In the genomic region with DNA sequence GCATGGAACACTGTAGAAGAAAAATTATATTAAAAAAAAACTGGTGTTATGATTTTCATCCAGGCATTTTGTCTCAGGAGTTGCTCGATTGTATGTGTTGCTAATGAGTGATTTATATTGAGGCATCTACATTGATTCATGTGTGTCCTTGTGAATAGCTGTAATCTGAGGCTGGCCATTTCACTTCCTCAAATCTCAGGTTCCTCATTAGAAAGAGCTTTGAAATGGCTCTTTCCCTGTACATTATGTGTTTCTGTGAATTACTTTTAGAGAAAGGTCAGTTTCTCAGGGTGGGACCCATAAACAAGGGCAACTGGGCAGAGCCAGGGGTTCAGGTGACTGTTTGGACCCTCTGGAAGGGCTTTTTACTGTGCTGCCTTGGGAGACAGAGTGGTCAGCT, we compare ENCODE assay signal across 12 cellular contexts. TPM values are rescaled to one million over a fixed set of nuclear protein-coding genes. Genes with fewer than 3 reads are reported as not detected.
DNase-seq lines count a peak whose midpoint lies in the region; ATAC-seq, FAIRE-seq and TF ChIP-seq lines count a peak whose summit lies in the region.
"Had no signal": no experiment of that assay in that cellular context is flagged by ENCODE, and none has a peak within 500 bp of the region (broad histone marks: within the 10 kb centered on the region; RNA-seq: fewer than 3 reads in every experiment).

No MANE protein-coding gene starts in this region.

- no peak overlapping the region for H3K4me3 Mint-ChIP-seq in WTC11

- TF ChIP-seq POLR2A in K562 (conservative IDR thresholded peaks at IDR 0.05): no peak
- TF ChIP-seq POLR2A in GM12892 (IDR thresholded peaks at IDR 0.05; ENCODE audit: low read depth, low read length): no peak

- CTCF ChIA-PET in K562 (lab: Yijun Ruan, JAX; ENCODE audit: low intra/inter-chr PET ratio): interaction anchor here (1.2 kb wide), 1 partner anchor 117 kb away, joined by 3 read pairs; no protein-coding TSS in a partner anchor
- CTCF ChIA-PET in WTC11 (lab: Charles Lee): interaction anchor here (1.0 to 1.1 kb wide), 2 partner anchors 106 to 117 kb away, joined by 3 read pairs; no protein-coding TSS in a partner anchor

- no peak overlapping the region for H3K4me3 ChIP-seq in K562
- no peak overlapping the region for H3K4me3 ChIP-seq in dorsolateral prefrontal cortex

- H3K27me3 ChIP-seq in K562 (ENCODE audit: control insufficient read depth in 2 of 2, insufficient read depth in 2 of 2, low read length in 2 of 2): no peaks in the 10 kb centered on the region
- H3K27me3 ChIP-seq in dorsolateral prefrontal cortex: peaks cover 0 to 9% (median 0%) of the 10 kb centered on the region in 45 donors
- H3K27me3 ChIP-seq: BE2C had no signal

- no peaks in the 10 kb centered on the region for H3K36me3 ChIP-seq in K562 (ENCODE audit: control insufficient read depth, insufficient read depth, low read length)
- H3K36me3 ChIP-seq: BE2C had no signal

- H3K27ac ChIP-seq in K562 (ENCODE audit: extremely low read depth, low read depth, low read length) (no peak overlapping the region), dorsolateral prefrontal cortex (no peak overlapping the region)

- peaks cover 13% of the 10 kb centered on the region for H3K4me1 Mint-ChIP-seq in WTC11

- POLR2A ChIA-PET in K562 (lab: Yijun Ruan, JAX) (interaction anchor here (0.9 kb wide), 1 partner anchor 69 kb away, joined by 3 read pairs; no protein-coding TSS in a partner anchor), WTC11 (lab: Charles Lee) (no interaction called here)

- no TSS peak for BruUV-seq in K562 (replicated peaks; lab: Mats Ljungman, UMichigan)

- FAIRE-seq in K562 (lab: Jason Lieb, UNC) (no peak), GM12892 (lab: Jason Lieb, UNC) (no peak)
- FAIRE-seq: G401.6 had no signal

- H3K36me3 Mint-ChIP-seq in WTC11: no peaks in the 10 kb centered on the region

- TF ChIP-seq EP300 in K562 (IDR thresholded peaks at IDR 0.05; ENCODE audit: low read length): no peak

- TF ChIP-seq RAD21 in K562 (CRISPR knock-in tag; conservative IDR thresholded peaks at IDR 0.05 in 1 of 2, IDR thresholded peaks at IDR 0.05 in 1 of 2): no peak

- H3K4me2 ChIP-seq in K562 (ENCODE audit: insufficient read depth, low read length): no peak overlapping the region

- no peak overlapping the region for H3K9ac ChIP-seq in K562 (ENCODE audit: insufficient read depth in 1 of 2, low read depth in 2 of 2, low read length in 2 of 2)

- 14% methylated on average over 1 of the region's 1 CpG for WGBS in K562 (ENCODE audit: insufficient coverage, low coverage, missing lambda C conversion rate)

- H2AFZ ChIP-seq in K562 (ENCODE audit: low read depth, low read length): no peak overlapping the region

- H4K20me1 ChIP-seq in K562 (replicated peaks; ENCODE audit: control insufficient read depth, insufficient read depth, low read length): no peaks in the 10 kb centered on the region

- no peak overlapping the region for H3K27ac Mint-ChIP-seq in WTC11

- H3K27me3 Mint-ChIP-seq in WTC11 (ENCODE audit: low read depth): peaks cover 32% of the 10 kb centered on the region

- H3K79me2 ChIP-seq in K562 (ENCODE audit: control insufficient read depth, insufficient read depth, low read length): no peaks in the 10 kb centered on the region

- intact Hi-C loops in K562 (cut with micrococcal nuclease): loop anchor here (1.0 to 5.0 kb wide), 5 partner anchors 56 to 351 kb away; no protein-coding TSS in a partner anchor
- intact Hi-C loops in dorsolateral prefrontal cortex (cut with DNase I): loop anchor here in 1 of 2 donors (10.0 kb wide), 1 partner anchor 113 kb away; no protein-coding TSS in a partner anchor

- peaks cover 4% of the 10 kb centered on the region; the same call in 1 of the 2 replicates for H3K9me3 Mint-ChIP-seq in WTC11

- no peaks in the 10 kb centered on the region for H3K9me3 ChIP-seq in K562 (replicated peaks; ENCODE audit: control insufficient read depth, insufficient read depth, low read depth, low read length)
- H3K9me3 ChIP-seq: BE2C had no signal

- H3K4me1 ChIP-seq in K562 (replicated peaks in 1 of 2; ENCODE audit: control insufficient read depth in 2 of 2, insufficient read depth in 2 of 2, low read length in 2 of 2): peaks cover 0 to 12% of the 10 kb centered on the region in 2 experiments; a peak in 2 of 5 replicates
- H3K4me1 ChIP-seq: BE2C had no signal

- in situ Hi-C loops in GM13977 (cut with MboI; ENCODE audit: low pct_unique_long_range_greater_than_20kb, low sequenced_read_pairs, unreplicated experiment): no loop called here
- in situ Hi-C loops in K562 (cut with MboI): loop anchor here (5.0 to 10.0 kb wide), 2 partner anchors 89 to 343 kb away; no protein-coding TSS in a partner anchor

- no peaks in the 10 kb centered on the region for H3K9me1 ChIP-seq in K562 (ENCODE audit: control insufficient read depth, insufficient read depth, low read length)

- TF ChIP-seq CTCF in GM13977 (IDR thresholded peaks at IDR 0.05; ENCODE audit: extremely low read depth, insufficient read depth, missing control alignments): no peak
- no peak for TF ChIP-seq CTCF in K562 (IDR thresholded peaks at IDR 0.05 in 2 of 3, conservative IDR thresholded peaks at IDR 0.05 in 1 of 3; ENCODE audit: insufficient read depth in 2 of 3, low read depth in 1 of 3, low read length in 3 of 3)
- TF ChIP-seq CTCF in dorsolateral prefrontal cortex (IDR thresholded peaks at IDR 0.05 in 54 of 56, conservative IDR thresholded peaks at IDR 0.05 in 2 of 56; ENCODE audit: low read depth in 1 of 56, partially characterized antibody in 56 of 56): no peak
- no peak for TF ChIP-seq CTCF in WTC11 (IDR thresholded peaks at IDR 0.05)

- ATAC-seq in K562 (no peak), WTC11 (no peak)

- peak; percentile 12 for DNase-seq in Ammon's horn (ENCODE audit: low spot score)
- peak; percentile 35 for DNase-seq in GM13977 (ENCODE audit: low spot score)
- peak; percentile 16 to 90 for DNase-seq in NOMO-1 (lab: John Stamatoyannopoulos, UW; ENCODE audit: unreplicated experiment in 2 of 2)
- DNase-seq in K562 (ENCODE audit: extremely low read depth in 1 of 4, low spot score in 3 of 4): no peak
- no peak for DNase-seq in dorsolateral prefrontal cortex
- no peak for DNase-seq in WTC11 (ENCODE audit: low spot score)
- no peak for DNase-seq in GM12892 (ENCODE audit: insufficient read length)
- no peak for DNase-seq in NCI-H526 treated with DMSO at 0.1 percent for 48 hours (lab: John Stamatoyannopoulos, UW)
- DNase-seq: BE2C, NCI-H1417 treated with DMSO at 0.1 percent for 48 hours had no signal

TF ChIP-seq in K562, 482 proteins besides CTCF, POLR2A, EP300 and RAD21 (continues in another document):
- TF ChIP-seq MYNN (IDR thresholded peaks at IDR 0.05): no peak
- no peak for TF ChIP-seq MYNN (CRISPR knock-in tag; IDR thresholded peaks at IDR 0.05)
- no peak for TF ChIP-seq ZNF239 (CRISPR knock-in tag; IDR thresholded peaks at IDR 0.05)
- no peak for TF ChIP-seq GTF2E2 (tag; IDR thresholded peaks at IDR 0.05)

RNA-seq across cellular contexts. Expression of gene IL18R1, which starts 2.4 kb away (rescaled TPM):
- total RNA-seq in K562 (2011; cell fraction: chromatin; rRNA removed; ENCODE audit: low replicate concordance): 1.0 and 3.2 TPM in 2 replicates
- 0.39 and 0.83 TPM in 2 replicates for total RNA-seq in K562 (2011; cell fraction: nucleolus; rRNA removed)
- 0.73 and 1.4 TPM in 2 replicates for total RNA-seq in K562 (2011; cell fraction: nucleoplasm; rRNA removed)
- total RNA-seq in K562 (2014; rRNA removed): 1.6 and 3.3 TPM in 2 replicates
- total RNA-seq in K562 (2014; rRNA removed; fragmentation: Illumina TruSeq; extraction: Trizol): 4.8 TPM in 2 replicates
- 8.8 and 10.0 TPM in 2 replicates for total RNA-seq in K562 (2015; rRNA removed; fragmentation: Illumina TruSeq; extraction: Trizol)
- total RNA-seq in K562 (2021): 2.5 and 4.5 TPM in 2 replicates
- 1.1 and 1.9 TPM in 2 replicates for polyA plus RNA-seq in K562 (2011; rRNA removed)
- polyA plus RNA-seq in K562 (2011; cell fraction: cytosol; rRNA removed): 0.16 and 0.60 TPM in 2 replicates
- 1.2 and 2.1 TPM in 2 replicates for polyA plus RNA-seq in K562 (2011; cell fraction: nucleus; rRNA removed)
- 3.5 and 8.5 TPM in 2 replicates for polyA plus RNA-seq in K562 (2012)
- polyA plus RNA-seq in K562 (2014; fragmentation: Illumina TruSeq; extraction: Trizol): 2.8 and 3.5 TPM in 2 replicates
- polyA plus RNA-seq in K562 (2014; fragmentation: Nextera tagmentation; extraction: Ambion mirVana): under 1 TPM; 0.55 to 0.81 TPM
- 2.9 and 3.7 TPM in 2 replicates for polyA plus RNA-seq in K562 (2014; rRNA removed)
- 1.5 TPM in 2 replicates for polyA minus RNA-seq in K562 (2011; rRNA and poly(A)+ RNA removed)
- 0.19 TPM in 1 of 2 replicates, not detected in the other for polyA minus RNA-seq in K562 (2011; cell fraction: cytosol; rRNA and poly(A)+ RNA removed)
- polyA minus RNA-seq in K562 (2011; cell fraction: nucleus; rRNA and poly(A)+ RNA removed): 1.5 and 2.2 TPM in 2 replicates
- 10 to 100 TPM in 1 of 120 experiments, 1 to 10 TPM in 96, under 1 TPM in 19, not detected in 4; 0.22 to 10.2 (median 2.3) TPM for total RNA-seq in dorsolateral prefrontal cortex
- 0.25 to 0.46 TPM in 2 of 3 replicates, not detected in the other for total RNA-seq in WTC11 (2021)
- 6.2 TPM for polyA plus RNA-seq in GM12892 (2012; ENCODE audit: missing spikeins)

RNA-seq across cellular contexts. Expression of gene IL1RL1, which starts 46.6 kb away (rescaled TPM):
- 0.18 TPM in 1 of 2 replicates, not detected in the other for total RNA-seq in K562 (2011; cell fraction: chromatin; rRNA removed; ENCODE audit: low replicate concordance)
- not detected in 2 replicates for total RNA-seq in K562 (2011; cell fraction: nucleolus; rRNA removed)
- not detected in 2 replicates for total RNA-seq in K562 (2011; cell fraction: nucleoplasm; rRNA removed)
- total RNA-seq in K562 (2014; rRNA removed) (0.45 and 0.59 TPM in 2 replicates), K562 (2014; rRNA removed; fragmentation: Illumina TruSeq; extraction: Trizol) (0.73 and 1.0 TPM in 2 replicates), K562 (2015; rRNA removed; fragmentation: Illumina TruSeq; extraction: Trizol) (2.6 and 3.3 TPM in 2 replicates), K562 (2021) (0.44 and 1.0 TPM in 2 replicates), dorsolateral prefrontal cortex (100 to 1,000 TPM in 1 of 120 experiments, 10 to 100 TPM in 49, 1 to 10 TPM in 49, under 1 TPM in 15, not detected in 6; 0.11 to 104 (median 8.3) TPM), WTC11 (2021) (0.05 TPM in 1 of 3 replicates, not detected in the others)
- polyA plus RNA-seq in K562 (2011; rRNA removed) (0.05 and 0.06 TPM in 2 replicates), K562 (2014; fragmentation: Illumina TruSeq; extraction: Trizol) (0.72 and 1.2 TPM in 2 replicates), K562 (2014; fragmentation: Nextera tagmentation; extraction: Ambion mirVana) (under 1 TPM; 0.42 to 0.59 TPM), K562 (2014; rRNA removed) (0.66 and 0.81 TPM in 2 replicates)
- polyA plus RNA-seq in K562 (2011; cell fraction: cytosol; rRNA removed): 0.03 TPM in 1 of 2 replicates, not detected in the other
- polyA plus RNA-seq in K562 (2011; cell fraction: nucleus; rRNA removed): 0.27 TPM in 1 of 2 replicates, not detected in the other
- 4.3 and 5.8 TPM in 2 replicates for polyA plus RNA-seq in K562 (2012)
- 0.18 TPM in 1 of 2 replicates, not detected in the other for polyA minus RNA-seq in K562 (2011; rRNA and poly(A)+ RNA removed)
- polyA minus RNA-seq in K562 (2011; cell fraction: cytosol; rRNA and poly(A)+ RNA removed): not detected in 2 replicates
- 0.13 TPM in 1 of 2 replicates, not detected in the other for polyA minus RNA-seq in K562 (2011; cell fraction: nucleus; rRNA and poly(A)+ RNA removed)
- not detected for polyA plus RNA-seq in GM12892 (2012; ENCODE audit: missing spikeins)
- total RNA-seq: osteocyte had no signal

Comparison
In these comparisons a context has a peak if more than half of its experiments do, and no peak if none do; other contexts are left out.
1. DNase-seq: peak in Ammon's horn (single experiment), GM13977 (single experiment) and NOMO-1 (2 of 2); none in K562 (0 of 4), dorsolateral prefrontal cortex (0 of 10), WTC11 (single experiment), GM12892 (single experiment) and NCI-H526 treated with DMSO at 0.1 percent for 48 hours (single experiment).